In genomic region chr20:49283703-49284625, GRCh38 we compare ENCODE assay signal across 1 cellular context.
TF ChIP-seq lines count a peak whose summit lies in the region.

No MANE protein-coding gene starts in this region.

TF ChIP-seq in GM12878, 131 proteins besides CTCF, POLR2A, EP300 and RAD21 (continued from another document):
- no peak for TF ChIP-seq PKNOX1 (IDR thresholded peaks at IDR 0.05)
- TF ChIP-seq HDAC2 (IDR thresholded peaks at IDR 0.05), result no peak
- TF ChIP-seq POLR2AphosphoS5 (IDR thresholded peaks at IDR 0.05; ENCODE audit: low read length), result peak; percentile 62
- no peak for TF ChIP-seq IRF3 (IDR thresholded peaks at IDR 0.05)
- peak; percentile 19; the same call in 1 of the 2 replicates for TF ChIP-seq ZBED1 (IDR thresholded peaks at IDR 0.05; ENCODE audit: borderline replicate concordance)
- TF ChIP-seq RELA (IDR thresholded peaks at IDR 0.05; ENCODE audit: borderline replicate concordance, partially characterized antibody), result no peak
- TF ChIP-seq ATF2 (IDR thresholded peaks at IDR 0.05; ENCODE audit: low read length), result peak; percentile 38
- no peak for TF ChIP-seq ATF3 (IDR thresholded peaks at IDR 0.05; ENCODE audit: borderline replicate concordance, extremely low read depth, low read depth, low read length)
- no peak for TF ChIP-seq ZNF24 (IDR thresholded peaks at IDR 0.05)
- TF ChIP-seq ZNF622 (IDR thresholded peaks at IDR 0.05), result no peak
- TF ChIP-seq NR2C2 (IDR thresholded peaks at IDR 0.05; ENCODE audit: borderline replicate concordance, control insufficient read depth, insufficient read length, low read depth), result no peak
